Comparison of ENCODE assay signal across 8 cellular contexts in genomic region chr16:22206013-22206846, GRCh38. TPM values are rescaled to one million over a fixed set of nuclear protein-coding genes. Genes with fewer than 3 reads are reported as not detected.
DNase-seq lines count a peak whose midpoint lies in the region; ATAC-seq and TF ChIP-seq lines count a peak whose summit lies in the region.

Gene EEF2K, plus strand, starts transcription at chr16:22206278. Its CDS starts 19,452 bp downstream, at chr16:22225730.

- H3K36me3 Mint-ChIP-seq in WTC11: peaks cover 10% of the 10 kb centered on the region

- no peaks in the 10 kb centered on the region for H3K27me3 Mint-ChIP-seq in WTC11 (ENCODE audit: low read depth)

- ATAC-seq in GM18867 (IDR thresholded peaks at IDR 0.05; ENCODE audit: unreplicated experiment) (peak; percentile 81), HG03103 (IDR thresholded peaks at IDR 0.05; ENCODE audit: low read depth, unreplicated experiment) (peak; percentile 71), WTC11 (peak; percentile 88)

- H3K9me3 Mint-ChIP-seq in WTC11: peaks cover 13% of the 10 kb centered on the region

- peaks cover 21% of the 10 kb centered on the region for H3K4me1 Mint-ChIP-seq in WTC11

- TF ChIP-seq CTCF in AG04449 (IDR thresholded peaks at IDR 0.05; ENCODE audit: insufficient read depth, low read length, missing control alignments) (peak; percentile 89), WTC11 (IDR thresholded peaks at IDR 0.05) (peak; percentile 57), cardiac fibroblast (IDR thresholded peaks at IDR 0.05; ENCODE audit: low read depth, low read length) (peak; percentile 58)

- H3K27ac Mint-ChIP-seq in WTC11: peak within 1 kb of the TSS; percentile 69

- POLR2A ChIA-PET in AG04449 (lab: Yijun Ruan, JAX): interaction anchor here (0.6 to 1.1 kb wide), 2 partner anchors 9 to 55 kb away, joined by 3 to 5 read pairs; no protein-coding TSS in a partner anchor
- POLR2A ChIA-PET in WTC11 (lab: Charles Lee): interaction anchor here (0.6 to 1.4 kb wide), 5 partner anchors 10 to 99 kb away, joined by 3 to 8 read pairs (median 5); no protein-coding TSS in a partner anchor

- DNase-seq in AG04449 (ENCODE audit: low read depth, low spot score) (peak; percentile 61), NCI-H2171 treated with DMSO at 0.1 percent for 48 hours (lab: John Stamatoyannopoulos, UW) (peak; percentile 76), WTC11 (ENCODE audit: low spot score) (peak; percentile 88), cardiac fibroblast (ENCODE audit: low read depth in 2 of 2) (peak; percentile 94 to 97), inferior parietal cortex (ENCODE audit: extremely low spot score) (peak; percentile 84)
- DNase-seq in stimulated activated CD4-positive, alpha-beta T cell treated with anti-CD3 and anti-CD28 coated beads, Interleukin-12 subunit alpha, Interleukin-12 subunit beta, amount 100 ng/mL, for 24 hours (ENCODE audit: low read depth in 2 of 2): peak; percentile 77 to 86

- H3K4me3 Mint-ChIP-seq in WTC11: peak within 1 kb of the TSS; percentile 96

- CTCF ChIA-PET in AG04449 (lab: Yijun Ruan, JAX): interaction anchor here (0.8 to 9.4 kb wide), 5 partner anchors 11 to 93 kb away, joined by 3 to 110 read pairs (median 7); partner anchors contain the start of gene POLR3E
- CTCF ChIA-PET in WTC11 (lab: Charles Lee): interaction anchor here (0.6 to 3.1 kb wide), 17 partner anchors 9 to 869 kb away, joined by 3 to 26 read pairs (median 5); partner anchors contain the start of gene POLR3E

- peak within 1 kb of the TSS; percentile 81 for H3K4me3 ChIP-seq in AG04449 (ENCODE audit: low read depth, low read length)
- H3K4me3 ChIP-seq in cardiac fibroblast (replicated peaks in 1 of 2; ENCODE audit: low read depth in 2 of 2, low read length in 2 of 2): peak within 1 kb of the TSS; percentile 71 to 87

TF ChIP-seq in WTC11, 78 proteins besides CTCF, POLR2A, EP300 and RAD21 (continues in another document):
- TF ChIP-seq ZNF416 (CRISPR knock-in tag; IDR thresholded peaks at IDR 0.05) (0 out of 2 replicates have a peak, but pooled peaks have one; percentile 42), ATF1 (CRISPR knock-in tag; IDR thresholded peaks at IDR 0.05) (no peak), ZBTB21 (CRISPR knock-in tag; IDR thresholded peaks at IDR 0.05; ENCODE audit: borderline replicate concordance) (no peak), AFF4 (CRISPR knock-in tag; IDR thresholded peaks at IDR 0.05; ENCODE audit: borderline replicate concordance) (no peak), KAT7 (CRISPR knock-in tag; IDR thresholded peaks at IDR 0.05; ENCODE audit: borderline replicate concordance) (peak; percentile 34; the same call in 1 of the 2 replicates), ZNF425 (CRISPR knock-in tag; conservative IDR thresholded peaks at IDR 0.05) (no peak), USF1 (CRISPR knock-in tag; IDR thresholded peaks at IDR 0.05) (peak; percentile 78), STAT6 (CRISPR knock-in tag; conservative IDR thresholded peaks at IDR 0.05; ENCODE audit: low read depth) (no peak), E2F4 (CRISPR knock-in tag; IDR thresholded peaks at IDR 0.05; ENCODE audit: borderline replicate concordance, low read depth) (no peak), PREB (CRISPR knock-in tag; IDR thresholded peaks at IDR 0.05; ENCODE audit: borderline replicate concordance) (0 out of 2 replicates have a peak, but pooled peaks have one; percentile 69), FOXK1 (CRISPR knock-in tag; IDR thresholded peaks at IDR 0.05) (peak; percentile 81; the same call in 1 of the 2 replicates)

RNA-seq across cellular contexts. Expression of gene EEF2K, which starts in this region (rescaled TPM):
- total RNA-seq in WTC11 (2021): 23.8 to 27.7 TPM (median 26.7 TPM) in 3 replicates

Comparison
In these comparisons a context has a peak if more than half of its experiments do, and no peak if none do; other contexts are left out.
1. Peak in every context shown above with its lines: DNase-seq, ATAC-seq and H3K4me3 ChIP-seq.